12 cellular contexts compared by ENCODE assay signal in genomic region chr2:96962567-96963203, GRCh38. TPM values are rescaled to one million over a fixed set of nuclear protein-coding genes. Genes with fewer than 3 reads are reported as not detected.
A peak's percentile ranks its signal among the peaks of the same experiment; 100 is the strongest.
DNase-seq lines count a peak whose midpoint lies in the region; ATAC-seq and TF ChIP-seq lines count a peak whose summit lies in the region.
"Had no signal": no experiment of that assay in that cellular context is flagged by ENCODE, and none has a peak within 500 bp of the region (broad histone marks: within the 10 kb centered on the region; RNA-seq: fewer than 3 reads in every experiment).

No MANE protein-coding gene starts in this region.

- no peak overlapping the region for H3K4me3 Mint-ChIP-seq in MCF 10A (ENCODE audit: unreplicated experiment)
- no peak overlapping the region for H3K4me3 Mint-ChIP-seq in endodermal cell

- H3K36me3 ChIP-seq in mammary epithelial cell (ENCODE audit: insufficient read depth, low read length) = no peaks in the 10 kb centered on the region
- H3K36me3 ChIP-seq in aorta (ENCODE audit: control insufficient read depth in 1 of 2, insufficient read depth in 2 of 2, low read length in 1 of 2) = no peaks in the 10 kb centered on the region
- no peaks in the 10 kb centered on the region for H3K36me3 ChIP-seq in endodermal cell (ENCODE audit: control insufficient read depth, insufficient read depth, low read length)
- H3K36me3 ChIP-seq: ascending aorta, pancreas had no signal

- CTCF ChIA-PET in mammary epithelial cell (lab: Charles Lee; ENCODE audit: low non-redundant PET) (no interaction called here), MCF 10A (lab: Yijun Ruan, JAX) (interaction anchor here (0.6 to 4.8 kb wide), 5 partner anchors 8 to 142 kb away, joined by 4 to 36 read pairs (median 5); partner anchors contain the start of gene ANKRD39)

- H3K9ac ChIP-seq in mammary epithelial cell (ENCODE audit: insufficient read depth, low read length) (no peak overlapping the region), endodermal cell (ENCODE audit: extremely low read depth, low read length, poor library complexity, severe bottlenecking) (no peak overlapping the region)

- H3K36me3 Mint-ChIP-seq in MCF 10A (ENCODE audit: insufficient read depth, unreplicated experiment) (no peaks in the 10 kb centered on the region), endodermal cell (ENCODE audit: low read depth) (no peaks in the 10 kb centered on the region)

- H3K79me2 ChIP-seq in mammary epithelial cell (ENCODE audit: insufficient read depth, low read length) = no peaks in the 10 kb centered on the region

- H3K27me3 ChIP-seq in mammary epithelial cell (ENCODE audit: insufficient read depth, low read length) = no peaks in the 10 kb centered on the region
- H3K27me3 ChIP-seq in aorta (ENCODE audit: control insufficient read depth in 1 of 2, insufficient read depth in 2 of 2, low read length in 1 of 2) = no peaks in the 10 kb centered on the region
- H3K27me3 ChIP-seq in endodermal cell (ENCODE audit: control insufficient read depth, insufficient read depth, low read length, poor library complexity, severe bottlenecking) = no peaks in the 10 kb centered on the region
- H3K27me3 ChIP-seq: ascending aorta, pancreas had no signal

- in situ Hi-C loops in mammary epithelial cell (cut with MboI; ENCODE audit: low sequenced_read_pairs in 2 of 2) = no loop called here

- no peaks in the 10 kb centered on the region for H3K4me1 Mint-ChIP-seq in MCF 10A (ENCODE audit: insufficient read depth, unreplicated experiment)
- H3K4me1 Mint-ChIP-seq in endodermal cell = peaks cover 6% of the 10 kb centered on the region

- H3K27me3 Mint-ChIP-seq in MCF 10A (ENCODE audit: insufficient read depth, unreplicated experiment) = no peaks in the 10 kb centered on the region
- H3K27me3 Mint-ChIP-seq in endodermal cell (ENCODE audit: insufficient read depth) = no peaks in the 10 kb centered on the region

- TF ChIP-seq CTCF in mammary epithelial cell (conservative IDR thresholded peaks at IDR 0.05 in 1 of 2, IDR thresholded peaks at IDR 0.05 in 1 of 2; ENCODE audit: extremely low read depth in 1 of 2, insufficient read depth in 1 of 2, low read depth in 1 of 2, low read length in 2 of 2) = no peak
- TF ChIP-seq CTCF in MCF 10A (IDR thresholded peaks at IDR 0.05; ENCODE audit: unreplicated experiment) = no peak
- TF ChIP-seq CTCF in endodermal cell (conservative IDR thresholded peaks at IDR 0.05) = no peak

- H3K27ac Mint-ChIP-seq in MCF 10A (ENCODE audit: low read depth, unreplicated experiment) = no peak overlapping the region
- H3K27ac Mint-ChIP-seq in endodermal cell = no peak overlapping the region

- BruUV-seq in mammary epithelial cell (replicated peaks; lab: Mats Ljungman, UMichigan) (no TSS peak), MCF 10A (replicated peaks; lab: Mats Ljungman, UMichigan) (no TSS peak)

- intact Hi-C loops in mammary epithelial cell (cut with micrococcal nuclease) = loop anchor here (5.0 to 10.0 kb wide), 2 partner anchors 348 to 410 kb away; no protein-coding TSS in a partner anchor
- intact Hi-C loops in MCF 10A (cut with micrococcal nuclease) = no loop called here
- intact Hi-C loops in sciatic nerve (cut with DNase I) = no loop called here
- intact Hi-C loops in aorta (cut with DNase I) = no loop called here

- DNase-seq in mammary epithelial cell = no peak
- no peak for DNase-seq in MCF 10A (ENCODE audit: unreplicated experiment)
- peak; percentile 63 to 69 for DNase-seq in activated T-cell treated with anti-CD3 and anti-CD28 coated beads, Interleukin-2, amount 50 U/mL, for 48 hours
- peak; percentile 33 for DNase-seq in sciatic nerve (ENCODE audit: low spot score)
- no peak for DNase-seq in aorta
- no peak for DNase-seq in DMS 273 (lab: John Stamatoyannopoulos, UW; ENCODE audit: unreplicated experiment)
- DNase-seq in endodermal cell = no peak
- DNase-seq: NCI-H2171, pancreas had no signal

- ATAC-seq in sciatic nerve (no peak), HG02798 (IDR thresholded peaks at IDR 0.05; ENCODE audit: poor library complexity, unreplicated experiment) (no peak), aorta (ENCODE audit: low FRiP score) (no peak)
- ATAC-seq: pancreas had no signal

- dilution Hi-C loops in mammary epithelial cell (cut with HindIII; ENCODE audit: low sequenced_read_pairs) = no loop called here

- H3K4me2 ChIP-seq in mammary epithelial cell (ENCODE audit: insufficient read depth, low read depth, low read length) = no peak overlapping the region

- H3K9me3 ChIP-seq in mammary epithelial cell (replicated peaks; ENCODE audit: insufficient read depth, low read length) (no peaks in the 10 kb centered on the region), aorta (ENCODE audit: control insufficient read depth, low read length) (no peaks in the 10 kb centered on the region), endodermal cell (ENCODE audit: control insufficient read depth, low read length) (no peaks in the 10 kb centered on the region)
- H3K9me3 ChIP-seq: ascending aorta, pancreas had no signal

- H3K4me3 ChIP-seq in mammary epithelial cell (replicated peaks in 1 of 3; ENCODE audit: insufficient read depth in 1 of 3, low read depth in 2 of 3, low read length in 3 of 3) = no peak overlapping the region
- H3K4me3 ChIP-seq in aorta (ENCODE audit: low read length in 2 of 2) = no peak overlapping the region
- no peak overlapping the region for H3K4me3 ChIP-seq in endodermal cell (ENCODE audit: low read length)
- H3K4me3 ChIP-seq: ascending aorta, pancreas had no signal

- H3K27ac ChIP-seq in mammary epithelial cell (ENCODE audit: insufficient read depth, low read depth, low read length) (no peak overlapping the region), aorta (ENCODE audit: low read depth in 1 of 2, low read length in 2 of 2) (no peak overlapping the region), endodermal cell (ENCODE audit: low read depth, low read length) (no peak overlapping the region)
- H3K27ac ChIP-seq: ascending aorta, pancreas had no signal

- no peaks in the 10 kb centered on the region for H4K20me1 ChIP-seq in mammary epithelial cell (ENCODE audit: insufficient read depth, low read length)

- WGBS in mammary epithelial cell (ENCODE audit: low coverage, missing lambda C conversion rate) = 44% methylated on average over 10 of the region's 10 CpGs
- 72 to 74% methylated on average over 10 of the region's 10 CpGs for WGBS in aorta, 2 donors
- WGBS in endodermal cell (ENCODE audit: insufficient coverage in 1 of 2, insufficient read length in 1 of 2), 2 experiments = 84 to 87% methylated on average over 10 of the region's 10 CpGs

- H3K9me3 Mint-ChIP-seq in MCF 10A (ENCODE audit: unreplicated experiment) = no peaks in the 10 kb centered on the region
- H3K9me3 Mint-ChIP-seq in endodermal cell = no peaks in the 10 kb centered on the region

- peaks cover 10% of the 10 kb centered on the region for H3K4me1 ChIP-seq in mammary epithelial cell (ENCODE audit: insufficient read depth, low read length)
- H3K4me1 ChIP-seq in aorta (ENCODE audit: control insufficient read depth in 1 of 2, insufficient read depth in 2 of 2, low read length in 2 of 2) = no peaks in the 10 kb centered on the region
- H3K4me1 ChIP-seq in endodermal cell (ENCODE audit: control insufficient read depth, insufficient read depth, low read length) = peaks cover under 1% of the 10 kb centered on the region
- H3K4me1 ChIP-seq: ascending aorta, pancreas had no signal

- peak overlapping the region; percentile 86 for H2AFZ ChIP-seq in mammary epithelial cell (ENCODE audit: low read depth, low read length)

- POLR2A ChIA-PET in MCF 10A (lab: Yijun Ruan, JAX) = no interaction called here

RNA-seq across cellular contexts. Expression of gene FAM178B, which starts 23.7 kb away (rescaled TPM):
- under 1 TPM in 1 of 2 donors, not detected in 1; 0.17 TPM for total RNA-seq in mammary epithelial cell
- polyA plus RNA-seq in mammary epithelial cell = not detected
- polyA minus RNA-seq in mammary epithelial cell = not detected
- not detected in 2 replicates for total RNA-seq in MCF 10A (2022)
- total RNA-seq in sciatic nerve = 23.1 TPM
- total RNA-seq in aorta = 1 to 10 TPM in 1 of 2 donors, under 1 TPM in 1; 0.75 to 1.2 TPM
- polyA plus RNA-seq in aorta = 1 to 10 TPM; 3.4 to 5.9 TPM
- under 1 TPM in 1 of 2 donors, not detected in 1; 0.55 TPM for total RNA-seq in endodermal cell
- 0.46 TPM for polyA plus RNA-seq in endodermal cell (2013, experiment 1 of 2)
- polyA plus RNA-seq in endodermal cell (2013, experiment 2 of 2) = 0.79 TPM
- total RNA-seq: ascending aorta, glomerular endothelial cell, pancreas had no signal
- polyA plus RNA-seq: pancreas had no signal

Comparison
In these comparisons a context has a peak if more than half of its experiments do, and no peak if none do; other contexts are left out.
1. DNase-seq: peak in activated T-cell treated with anti-CD3 and anti-CD28 coated beads, Interleukin-2, amount 50 U/mL, for 48 hours (2 of 2) and sciatic nerve (single experiment); none in mammary epithelial cell (single experiment), MCF 10A (single experiment), aorta (0 of 2), DMS 273 (single experiment) and endodermal cell (single experiment).
2. RNA of gene FAM178B, which starts 23.7 kb away (total RNA-seq): 23.1 TPM in sciatic nerve (single experiment); 0.75 to 1.2 TPM in aorta, 0.55 TPM in endodermal cell, 0.17 TPM in mammary epithelial cell and not detected in MCF 10A; every median in the first group is over 10 times any median in the second.